Comparison of ENCODE assay signal across 9 cellular contexts in genomic region chrX:21943460-21944135, GRCh38. TPM values are rescaled to one million over a fixed set of nuclear protein-coding genes. Genes with fewer than 3 reads are reported as not detected.
DNase-seq lines count a peak whose midpoint lies in the region; ATAC-seq, FAIRE-seq and TF ChIP-seq lines count a peak whose summit lies in the region.
"Had no signal": no experiment of that assay in that cellular context is flagged by ENCODE, and none has a peak within 500 bp of the region (broad histone marks: within the 10 kb centered on the region; RNA-seq: fewer than 3 reads in every experiment).

No MANE protein-coding gene starts in this region.

- H3K4me1 Mint-ChIP-seq in HFFc6 (ENCODE audit: low read depth) = peaks cover 63% of the 10 kb centered on the region

- TF ChIP-seq CTCF in AG04450 (IDR thresholded peaks at IDR 0.05; ENCODE audit: low read depth, low read length) (no peak), HFFc6 (IDR thresholded peaks at IDR 0.05) (no peak), keratinocyte (optimal IDR thresholded peaks at IDR 0.05 in 1 of 3, IDR thresholded peaks at IDR 0.05 in 1 of 3, conservative IDR thresholded peaks at IDR 0.05 in 1 of 3; ENCODE audit: extremely low read depth in 1 of 3, insufficient read depth in 2 of 3, low read length in 3 of 3) (no peak)

- peak overlapping the region; percentile 81 for H3K27ac ChIP-seq in AG04450 (ENCODE audit: low read depth, low read length)
- H3K27ac ChIP-seq in keratinocyte (ENCODE audit: control insufficient read depth, insufficient read depth, low read length) = peak overlapping the region; percentile 67

- H3K27me3 ChIP-seq in AG04450 (ENCODE audit: control insufficient read depth, insufficient read depth, low read length) (no peaks in the 10 kb centered on the region), adipocyte (replicated peaks; ENCODE audit: control insufficient read depth, insufficient read depth, low read length) (peaks cover 4% of the 10 kb centered on the region), keratinocyte (ENCODE audit: control insufficient read depth, extremely low read depth, insufficient read depth, low read length) (no peaks in the 10 kb centered on the region)

- H3K79me2 ChIP-seq in keratinocyte (ENCODE audit: control insufficient read depth, insufficient read depth, low read length) = peaks cover 61% of the 10 kb centered on the region

- H3K36me3 Mint-ChIP-seq in HFFc6 (ENCODE audit: low read depth) = peaks cover 10% of the 10 kb centered on the region

- peaks cover 17% of the 10 kb centered on the region for H3K4me1 ChIP-seq in adipocyte (ENCODE audit: control insufficient read depth, insufficient read depth, low read length)
- H3K4me1 ChIP-seq in keratinocyte (ENCODE audit: control insufficient read depth, extremely low read depth, insufficient read depth, low read length) = peaks cover 50% of the 10 kb centered on the region

- POLR2A ChIA-PET in AG04450 (lab: Yijun Ruan, JAX) (no interaction called here), HEK293T (lab: Yijun Ruan, JAX) (no interaction called here)

- H3K9me1 ChIP-seq in keratinocyte (ENCODE audit: control insufficient read depth, extremely low read depth, insufficient read depth, low read length) = peaks cover 2% of the 10 kb centered on the region

- peaks cover 11% of the 10 kb centered on the region for H4K20me1 ChIP-seq in keratinocyte (ENCODE audit: control insufficient read depth, extremely low read depth, insufficient read depth, low read length)

- H3K36me3 ChIP-seq in adipocyte (ENCODE audit: control insufficient read depth, insufficient read depth, low read length, severe bottlenecking) (no peaks in the 10 kb centered on the region), keratinocyte (ENCODE audit: control insufficient read depth in 2 of 2, extremely low read depth in 1 of 2, insufficient read depth in 2 of 2, low read length in 2 of 2) (no peaks in the 10 kb centered on the region)

- no peaks in the 10 kb centered on the region for H3K9me3 Mint-ChIP-seq in HFFc6

- peak overlapping the region; percentile 92 for H3K4me3 Mint-ChIP-seq in HFFc6

- H3K9me3 ChIP-seq in AG04450 (ENCODE audit: control insufficient read depth, insufficient read depth, low read length) (no peaks in the 10 kb centered on the region), adipocyte (ENCODE audit: control insufficient read depth, low read length) (no peaks in the 10 kb centered on the region), keratinocyte (ENCODE audit: control insufficient read depth, low read depth, low read length) (no peaks in the 10 kb centered on the region)

- DNase-seq in AG04450 (ENCODE audit: low read depth, low spot score) (peak; percentile 39), HFFc6 (peak; percentile 87), adipocyte (ENCODE audit: low read depth) (peak; percentile 57), keratinocyte (ENCODE audit: low read depth, low spot score) (peak; percentile 71), NOMO-1 (lab: John Stamatoyannopoulos, UW; ENCODE audit: unreplicated experiment in 2 of 2) (no peak), HEK293T (ENCODE audit: extremely low spot score) (no peak)

- CTCF ChIA-PET in AG04450 (lab: Charles Lee) = no interaction called here
- CTCF ChIA-PET in HEK293T (lab: Yijun Ruan, JAX) = no interaction called here

- H3K4me3 ChIP-seq in AG04450 (ENCODE audit: low read depth, low read length) (peak overlapping the region; percentile 61), adipocyte (ENCODE audit: low read length) (peak overlapping the region; percentile 51), keratinocyte (ENCODE audit: control insufficient read depth in 2 of 3, extremely low read depth in 1 of 3, insufficient read depth in 2 of 3, low read depth in 1 of 3, low read length in 3 of 3) (peak overlapping the region in 2 of 3 experiments; percentile 29 to 61)

- peak overlapping the region; percentile 76 for H3K4me2 ChIP-seq in keratinocyte (ENCODE audit: control insufficient read depth, extremely low read depth, insufficient read depth, low read depth, low read length)

- dilution Hi-C loops in keratinocyte (cut with MboI; ENCODE audit: extremely low pct_ligation_motif_present, low sequenced_read_pairs) = no loop called here

- H3K9ac ChIP-seq in adipocyte (ENCODE audit: low read length) (no peak overlapping the region), keratinocyte (ENCODE audit: control insufficient read depth, extremely low read depth, insufficient read depth, low read length) (peak overlapping the region; percentile 72)

- H2AFZ ChIP-seq in keratinocyte (ENCODE audit: control insufficient read depth, low read length) = no peak overlapping the region

- no peaks in the 10 kb centered on the region for H3K27me3 Mint-ChIP-seq in HFFc6 (ENCODE audit: insufficient read depth)

- no peak for ATAC-seq in GM21529 (IDR thresholded peaks at IDR 0.05; ENCODE audit: unreplicated experiment)
- ATAC-seq in GM19324 (IDR thresholded peaks at IDR 0.05; ENCODE audit: low FRiP score, unreplicated experiment) = no peak

- peak; percentile 81 for FAIRE-seq in keratinocyte (lab: Jason Lieb, UNC)
- FAIRE-seq: TTC549 had no signal

- peak overlapping the region; percentile 80 for H3K27ac Mint-ChIP-seq in HFFc6

TF ChIP-seq in HEK293T, 16 proteins besides CTCF, POLR2A, EP300 and RAD21:
- TF ChIP-seq ELF4 (IDR thresholded peaks at IDR 0.05) = no peak
- no peak for TF ChIP-seq BHLHE40 (IDR thresholded peaks at IDR 0.05; ENCODE audit: borderline replicate concordance)
- no peak for TF ChIP-seq SUZ12 (IDR thresholded peaks at IDR 0.05)
- TF ChIP-seq LEF1 (IDR thresholded peaks at IDR 0.05; ENCODE audit: borderline replicate concordance) = no peak

RNA-seq across cellular contexts. Expression of gene SMS, which starts 3.1 kb away (rescaled TPM):
- polyA plus RNA-seq in AG04450 (2011; rRNA removed) (131 and 175 TPM in 2 replicates), keratinocyte (59.1 to 142 TPM (median 127 TPM) in 3 replicates)
- polyA minus RNA-seq in AG04450 (2011; rRNA and poly(A)+ RNA removed) = 78.8 and 117 TPM in 2 replicates
- total RNA-seq in HFFc6 (2021; fragmentation: NEBNext Ultra II Directional; extraction: Animal tissue kit (Norgen Biotek cat#: 25700)) = 100 to 1,000 TPM; 141 to 208 (median 196) TPM
- 209 TPM for polyA plus RNA-seq in keratinocyte (2011; ENCODE audit: low read depth)
- 100 and 144 TPM in 2 replicates for polyA plus RNA-seq in keratinocyte (2011; cell fraction: cytosol; rRNA removed)
- polyA plus RNA-seq in keratinocyte (2011; cell fraction: nucleus; rRNA removed) = 33.2 and 48.1 TPM in 2 replicates
- polyA plus RNA-seq in keratinocyte (2012; ENCODE audit: low replicate concordance) = 76.6 and 160 TPM in 2 replicates
- polyA minus RNA-seq in keratinocyte = 31.1 to 65.7 TPM (median 38.3 TPM) in 3 replicates
- polyA minus RNA-seq in keratinocyte (2011; cell fraction: cytosol; rRNA and poly(A)+ RNA removed) = 119 TPM
- polyA minus RNA-seq in keratinocyte (2011; cell fraction: nucleus; rRNA and poly(A)+ RNA removed) = 15.2 and 25.1 TPM in 2 replicates

Comparison
In these comparisons a context has a peak if more than half of its experiments do, and no peak if none do; other contexts are left out.
1. DNase-seq: peak in AG04450 (single experiment), HFFc6 (single experiment), adipocyte (single experiment) and keratinocyte (single experiment); none in NOMO-1 (0 of 2) and HEK293T (single experiment).
2. Peak in every context shown above with its lines, with median percentiles within 50 percentile points of each other: H3K4me3 ChIP-seq.